ENCODE assay signal across 5 cellular contexts in the genomic region with DNA sequence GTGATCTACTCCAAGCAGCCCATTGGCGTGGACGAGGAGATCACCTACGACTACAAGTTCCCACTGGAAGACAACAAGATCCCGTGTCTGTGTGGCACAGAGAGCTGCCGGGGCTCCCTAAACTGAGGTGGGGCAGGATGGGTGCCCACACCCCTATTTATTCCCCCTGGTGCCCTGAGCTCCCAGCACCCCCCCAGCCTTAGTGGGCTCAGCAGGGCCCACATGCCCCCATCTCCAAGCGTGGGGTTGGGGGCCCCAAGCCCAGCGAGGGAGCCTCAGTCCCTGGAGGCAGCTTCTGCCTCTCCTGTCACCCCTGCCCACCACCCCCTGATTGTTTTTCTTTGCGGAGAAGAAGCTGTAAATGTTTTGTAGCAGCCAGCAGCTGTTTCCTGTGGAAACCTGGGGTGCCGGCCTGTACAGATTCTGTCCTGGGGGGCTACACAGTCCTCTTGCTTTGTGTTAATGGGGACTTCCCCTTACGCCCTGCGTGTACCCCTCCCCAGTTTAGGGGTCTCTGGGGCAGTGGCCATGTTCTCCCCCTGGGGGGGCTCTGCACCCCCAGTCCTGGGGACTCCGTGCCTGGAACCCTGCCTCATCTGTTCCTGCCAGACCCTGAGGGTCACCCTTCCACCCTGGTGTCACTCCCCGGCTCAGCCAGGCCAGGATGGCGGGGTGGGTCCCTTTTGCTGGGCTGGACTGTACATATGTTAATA.
"Had no signal": no experiment of that assay in that cellular context is flagged by ENCODE, and none has a peak within 500 bp of the region (broad histone marks: within the 10 kb centered on the region; RNA-seq: fewer than 3 reads in every experiment).

No MANE protein-coding gene starts in this region.

- H3K4me1 ChIP-seq: foreskin keratinocyte had no signal

- H3K9me3 ChIP-seq: esophagus squamous epithelium, heart left ventricle, thoracic aorta had no signal

- H3K27ac ChIP-seq: brain microvascular endothelial cell, foreskin keratinocyte, thoracic aorta had no signal

- H3K27me3 ChIP-seq: brain microvascular endothelial cell, esophagus squamous epithelium, foreskin keratinocyte, heart left ventricle had no signal
